In genomic region chrX:153455571-153455970, GRCh38 we compare ENCODE assay signal across 1 cellular context.
TF ChIP-seq lines count a peak whose summit lies in the region.

No MANE protein-coding gene starts in this region.

TF ChIP-seq in K562, 482 proteins besides CTCF, POLR2A, EP300 and RAD21:
- TF ChIP-seq NFIC (IDR thresholded peaks at IDR 0.05) (0 out of 2 replicates have a peak, but pooled peaks have one; percentile 13), ZNF436 (CRISPR knock-in tag; IDR thresholded peaks at IDR 0.05) (no peak), TRIM25 (IDR thresholded peaks at IDR 0.05; ENCODE audit: borderline replicate concordance) (no peak), CXXC5 (CRISPR knock-in tag; IDR thresholded peaks at IDR 0.05) (no peak), SRSF9 (IDR thresholded peaks at IDR 0.05; ENCODE audit: borderline replicate concordance, low read depth, low read length) (no peak)
TF ChIP-seq in K562: peak in this region for 1.
